In the genomic region with DNA sequence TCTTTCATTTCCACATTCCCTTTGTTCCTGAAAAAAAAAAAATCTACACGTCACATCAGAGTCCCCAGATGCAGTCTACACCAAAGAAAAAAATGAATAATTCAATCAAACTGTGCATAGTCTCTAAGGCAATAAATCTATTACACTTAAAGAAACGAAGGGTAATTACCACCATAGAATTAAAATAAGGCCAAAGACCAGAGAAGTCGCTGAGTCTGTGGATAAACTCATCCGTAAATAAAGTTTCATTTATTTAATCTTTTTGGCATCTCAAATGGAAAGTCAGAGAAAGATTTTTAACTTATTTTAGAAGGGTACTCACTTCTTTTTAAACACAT, we compare ENCODE assay signal across 25 cellular contexts.
A peak's percentile ranks its signal among the peaks of the same experiment; 100 is the strongest.
DNase-seq lines count a peak whose midpoint lies in the region; ATAC-seq and TF ChIP-seq lines count a peak whose summit lies in the region.
"Had no signal": no experiment of that assay in that cellular context is flagged by ENCODE, and none has a peak within 500 bp of the region (broad histone marks: within the 10 kb centered on the region; RNA-seq: fewer than 3 reads in every experiment).

No MANE protein-coding gene starts in this region.

- no peak overlapping the region for H3K27ac ChIP-seq in right cardiac atrium (ENCODE audit: low read length)
- no peak overlapping the region for H3K27ac ChIP-seq in urinary bladder (ENCODE audit: low read depth)
- H3K27ac ChIP-seq: ovary, sigmoid colon, SJSA1, vagina had no signal

- no peak for ATAC-seq in right cardiac atrium
- ATAC-seq in Right ventricle myocardium superior (ENCODE audit: poor library complexity): no peak
- no peak for ATAC-seq in central memory CD8-positive, alpha-beta T cell (replicated peaks; ENCODE audit: extremely low read depth, poor library complexity, severe bottlenecking)
- ATAC-seq in GM19023 (IDR thresholded peaks at IDR 0.05; ENCODE audit: unreplicated experiment): no peak
- ATAC-seq: activated CD8-positive, alpha-beta T cell treated with anti-CD3 and anti-CD28 coated beads for 36 hours had no signal

- H3K27me3 Mint-ChIP-seq in central memory CD8-positive, alpha-beta T cell: peaks cover 7% of the 10 kb centered on the region
- peaks cover 40% of the 10 kb centered on the region for H3K27me3 Mint-ChIP-seq in mesothelial cell of epicardium (ENCODE audit: low read depth)

- 30% methylated on average over 4 of the region's 4 CpGs for WGBS in right cardiac atrium
- WGBS in urinary bladder: 34% methylated on average over 4 of the region's 4 CpGs

- peak overlapping the region; percentile 44 for H3K4me3 Mint-ChIP-seq in central memory CD8-positive, alpha-beta T cell
- H3K4me3 Mint-ChIP-seq in mesothelial cell of epicardium: peak overlapping the region; percentile 59
- H3K4me3 Mint-ChIP-seq: activated naive CD4-positive, alpha-beta T cell treated with anti-CD3 and anti-CD28 coated beads for 36 hours had no signal

- H3K36me3 Mint-ChIP-seq in central memory CD8-positive, alpha-beta T cell (ENCODE audit: insufficient read depth): peaks cover 7% of the 10 kb centered on the region
- H3K36me3 Mint-ChIP-seq in mesothelial cell of epicardium: no peaks in the 10 kb centered on the region

- no peaks in the 10 kb centered on the region for H3K36me3 ChIP-seq in urinary bladder (ENCODE audit: insufficient read depth)
- H3K36me3 ChIP-seq: HAP-1, ovary, sigmoid colon, SJSA1, vagina had no signal

- DNase-seq in right cardiac atrium (no peak), Right ventricle myocardium superior (no peak), mesothelial cell of epicardium (ENCODE audit: low spot score in 2 of 2, unreplicated experiment in 2 of 2) (no peak), HCEC 1CT (no peak)
- no peak for DNase-seq in central memory CD8-positive, alpha-beta T cell (ENCODE audit: low spot score in 2 of 2)
- DNase-seq: activated B cell treated with CpG ODN at 0.5 μM for 24 hours; activated CD8-positive, alpha-beta T cell treated with anti-CD3 and anti-CD28 coated beads for 36 hours; activated naive CD4-positive, alpha-beta T cell treated with anti-CD3 and anti-CD28 coated beads for 36 hours; activated T-cell treated with anti-CD3 and anti-CD28 coated beads, Interleukin-2, amount 50 U/mL, for 1 hour; cerebellar nuclear complex; effector CD8-positive, alpha-beta T cell; GDM1; NCI-H510A; NK-92 treated with Interleukin-12 subunit alpha and Interleukin-12 subunit beta, amount 100 ng/mL, for 24 hours; ovary; sigmoid colon; stimulated activated CD8-positive, alpha-beta memory T cell treated with anti-CD3 and anti-CD28 coated beads, Interleukin-4, amount 100 ng/mL, for 48 hours; T-helper 9 cell had no signal

- intact Hi-C loops in right cardiac atrium (cut with DNase I) (loop anchor here in 3 of 4 donors (5.0 to 10.0 kb wide), 5 partner anchors 777 to 1517 kb away; no protein-coding TSS in a partner anchor), Right ventricle myocardium superior (cut with DNase I) (loop anchor here (10.0 kb wide), 2 partner anchors 777 to 967 kb away; no protein-coding TSS in a partner anchor)

- TF ChIP-seq CTCF in mesothelial cell of epicardium (IDR thresholded peaks at IDR 0.05; ENCODE audit: unreplicated experiment): no peak

- H3K4me1 ChIP-seq in right cardiac atrium (ENCODE audit: control insufficient read depth, insufficient read depth, low read length): peaks cover 2% of the 10 kb centered on the region
- H3K4me1 ChIP-seq in urinary bladder (ENCODE audit: insufficient read depth): no peaks in the 10 kb centered on the region

- H3K27me3 ChIP-seq in right cardiac atrium (ENCODE audit: control insufficient read depth, insufficient read depth): no peaks in the 10 kb centered on the region
- H3K27me3 ChIP-seq: ovary, SJSA1 had no signal

- H3K9me3 Mint-ChIP-seq in central memory CD8-positive, alpha-beta T cell: no peaks in the 10 kb centered on the region
- no peaks in the 10 kb centered on the region for H3K9me3 Mint-ChIP-seq in mesothelial cell of epicardium
- H3K9me3 Mint-ChIP-seq: activated B cell treated with CpG ODN at 0.5 μM for 24 hours; activated CD8-positive, alpha-beta T cell treated with anti-CD3 and anti-CD28 coated beads for 36 hours; activated naive CD4-positive, alpha-beta T cell treated with anti-CD3 and anti-CD28 coated beads for 36 hours; memory B cell had no signal

- peaks cover 10% of the 10 kb centered on the region for H3K4me1 Mint-ChIP-seq in central memory CD8-positive, alpha-beta T cell
- peaks cover 32% of the 10 kb centered on the region for H3K4me1 Mint-ChIP-seq in mesothelial cell of epicardium

- no peaks in the 10 kb centered on the region for H3K9me3 ChIP-seq in right cardiac atrium (ENCODE audit: control insufficient read depth, low read length)
- H3K9me3 ChIP-seq: HAP-1, ovary, sigmoid colon, SJSA1, vagina had no signal

- H3K27ac Mint-ChIP-seq in central memory CD8-positive, alpha-beta T cell (ENCODE audit: low read depth): no peak overlapping the region
- H3K27ac Mint-ChIP-seq in mesothelial cell of epicardium: peak overlapping the region; percentile 44
- H3K27ac Mint-ChIP-seq: activated B cell treated with CpG ODN at 0.5 μM for 24 hours; activated CD8-positive, alpha-beta T cell treated with anti-CD3 and anti-CD28 coated beads for 36 hours; activated naive CD4-positive, alpha-beta T cell treated with anti-CD3 and anti-CD28 coated beads for 36 hours; CD14-positive monocyte; memory B cell had no signal

- H3K4me3 ChIP-seq in right cardiac atrium (ENCODE audit: low read length): peak overlapping the region; percentile 44
- H3K4me3 ChIP-seq in urinary bladder (ENCODE audit: low read depth, low read length): peak overlapping the region; percentile 8
- H3K4me3 ChIP-seq: ovary had no signal
